In the genomic region with DNA sequence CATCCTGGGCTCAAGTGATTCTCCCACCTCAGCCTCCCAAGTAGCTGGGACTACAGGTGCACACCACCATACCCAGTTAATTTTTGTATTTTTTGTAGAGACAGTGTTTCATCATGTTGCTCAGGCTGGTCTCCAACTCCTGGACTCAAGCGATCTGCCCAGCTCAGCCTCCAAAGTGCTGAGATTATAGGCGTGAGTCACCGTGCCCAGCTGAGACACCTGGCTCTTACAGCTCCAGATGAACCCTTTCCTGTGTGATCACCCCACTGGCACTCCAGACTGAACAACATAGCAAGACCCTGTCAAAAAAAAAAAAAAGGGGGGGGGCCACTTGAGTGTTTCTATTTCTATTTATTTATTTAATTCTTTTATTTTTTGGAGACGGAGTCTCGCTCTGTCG, we compare ENCODE assay signal across 8 cellular contexts. TPM values are rescaled to one million over a fixed set of nuclear protein-coding genes. Genes with fewer than 3 reads are reported as not detected.
DNase-seq lines count a peak whose midpoint lies in the region; ATAC-seq and TF ChIP-seq lines count a peak whose summit lies in the region.

No MANE protein-coding gene starts in this region.

- no peak overlapping the region for H2AFZ ChIP-seq in mammary epithelial cell (ENCODE audit: low read depth, low read length)

- peak overlapping the region; percentile 90 for H3K4me2 ChIP-seq in mammary epithelial cell (ENCODE audit: insufficient read depth, low read depth, low read length)

- H3K27ac ChIP-seq in Peyer's patch (peak overlapping the region; percentile 10 to 94 (median 88)), mammary epithelial cell (ENCODE audit: insufficient read depth, low read depth, low read length) (peak overlapping the region; percentile 59)

- dilution Hi-C loops in mammary epithelial cell (cut with HindIII; ENCODE audit: low sequenced_read_pairs): loop anchor here (25.0 kb wide), 1 partner anchor 283 kb away; no protein-coding TSS in a partner anchor

- 50% methylated on average over 6 of the region's 6 CpGs for WGBS in mammary epithelial cell (ENCODE audit: low coverage, missing lambda C conversion rate)

- peaks cover 45% of the 10 kb centered on the region for H3K79me2 ChIP-seq in mammary epithelial cell (ENCODE audit: insufficient read depth, low read length)

- peak in 1 of 3 donors; percentile 73 for DNase-seq in Peyer's patch
- peak; percentile 40 for DNase-seq in mammary epithelial cell
- no peak for DNase-seq in neural crest cell (ENCODE audit: low read depth, low spot score)
- DNase-seq in GM13977 (ENCODE audit: low spot score): no peak
- DNase-seq in T1000 (lab: John Stamatoyannopoulos, UW): no peak
- no peak for DNase-seq in NCI-H1930 (lab: John Stamatoyannopoulos, UW)

- H3K4me3 ChIP-seq in GM08714 (ENCODE audit: low read length) (peak overlapping the region; percentile 97), Peyer's patch (peak overlapping the region; percentile 61 to 87 (median 76)), mammary epithelial cell (replicated peaks in 1 of 3; ENCODE audit: insufficient read depth in 1 of 3, low read depth in 2 of 3, low read length in 3 of 3) (peak overlapping the region; percentile 77 to 84 (median 83))

- peak overlapping the region; percentile 98 for H3K4me3 Mint-ChIP-seq in neural crest cell

- no peaks in the 10 kb centered on the region for H3K27me3 Mint-ChIP-seq in neural crest cell (ENCODE audit: low read depth)

- H3K9me3 ChIP-seq in Peyer's patch (no peaks in the 10 kb centered on the region), mammary epithelial cell (replicated peaks; ENCODE audit: insufficient read depth, low read length) (no peaks in the 10 kb centered on the region)

- ATAC-seq in HG03342 (IDR thresholded peaks at IDR 0.05; ENCODE audit: unreplicated experiment): no peak

- H3K36me3 ChIP-seq in Peyer's patch: peaks cover 0 to 12% (median 0%) of the 10 kb centered on the region in 3 donors
- H3K36me3 ChIP-seq in mammary epithelial cell (ENCODE audit: insufficient read depth, low read length): peaks cover 6% of the 10 kb centered on the region

- in situ Hi-C loops in mammary epithelial cell (cut with MboI; ENCODE audit: low sequenced_read_pairs in 2 of 2) (loop anchor here (10.0 kb wide), 2 partner anchors 300 to 810 kb away; a partner anchor contains a TSS), GM13977 (cut with MboI; ENCODE audit: low pct_unique_long_range_greater_than_20kb, low sequenced_read_pairs, unreplicated experiment) (no loop called here)

- H4K20me1 ChIP-seq in mammary epithelial cell (ENCODE audit: insufficient read depth, low read length): no peaks in the 10 kb centered on the region

- H3K27ac Mint-ChIP-seq in neural crest cell (ENCODE audit: unreplicated experiment): no peak overlapping the region

- TF ChIP-seq POLR2A in Peyer's patch (IDR thresholded peaks at IDR 0.05): no peak

- intact Hi-C loops in mammary epithelial cell (cut with micrococcal nuclease): loop anchor here (5.0 to 10.0 kb wide), 3 partner anchors 120 to 420 kb away; no protein-coding TSS in a partner anchor

- TF ChIP-seq CTCF in Peyer's patch (IDR thresholded peaks at IDR 0.05) (no peak), mammary epithelial cell (conservative IDR thresholded peaks at IDR 0.05 in 1 of 2, IDR thresholded peaks at IDR 0.05 in 1 of 2; ENCODE audit: extremely low read depth in 1 of 2, insufficient read depth in 1 of 2, low read depth in 1 of 2, low read length in 2 of 2) (no peak), neural crest cell (conservative IDR thresholded peaks at IDR 0.05) (no peak), GM13977 (IDR thresholded peaks at IDR 0.05; ENCODE audit: extremely low read depth, insufficient read depth, missing control alignments) (no peak)

- CTCF ChIA-PET in mammary epithelial cell (lab: Charles Lee; ENCODE audit: low non-redundant PET): no interaction called here

- BruUV-seq in mammary epithelial cell (replicated peaks; lab: Mats Ljungman, UMichigan): no TSS peak

- H3K4me1 ChIP-seq in Peyer's patch (peaks cover 0 to 20% (median 13%) of the 10 kb centered on the region in 4 donors), mammary epithelial cell (ENCODE audit: insufficient read depth, low read length) (peaks cover 13% of the 10 kb centered on the region)

- H3K27me3 ChIP-seq in Peyer's patch: no peaks in the 10 kb centered on the region
- H3K27me3 ChIP-seq in mammary epithelial cell (ENCODE audit: insufficient read depth, low read length): no peaks in the 10 kb centered on the region

- no peaks in the 10 kb centered on the region for H3K9me3 Mint-ChIP-seq in neural crest cell

- peak overlapping the region; percentile 84 for H3K9ac ChIP-seq in mammary epithelial cell (ENCODE audit: insufficient read depth, low read length)

- H3K4me1 Mint-ChIP-seq in neural crest cell: peaks cover 18% of the 10 kb centered on the region

- H3K36me3 Mint-ChIP-seq in neural crest cell (ENCODE audit: low read depth): no peaks in the 10 kb centered on the region

RNA-seq across cellular contexts. Expression of a gene that starts 1.0 kb away (rescaled TPM):
- total RNA-seq in Peyer's patch: 100 to 1,000 TPM in 1 of 4 donors, 10 to 100 TPM in 3; 32.2 to 163 (median 37.4) TPM
- total RNA-seq in mammary epithelial cell: 10 to 100 TPM; 67.5 to 78.0 TPM
- 109 TPM for polyA plus RNA-seq in mammary epithelial cell
- polyA minus RNA-seq in mammary epithelial cell: 110 TPM
- total RNA-seq in neural crest cell: 120 and 126 TPM in 2 replicates

RNA-seq across cellular contexts. Expression of a gene that starts 25.1 kb away (rescaled TPM):
- total RNA-seq in Peyer's patch (100 to 1,000 TPM in 3 of 4 donors, 10 to 100 TPM in 1; 82.0 to 268 (median 159) TPM), mammary epithelial cell (10 to 100 TPM; 25.8 to 47.4 TPM), neural crest cell (82.0 and 92.2 TPM in 2 replicates)
- polyA plus RNA-seq in mammary epithelial cell: 47.4 TPM
- polyA minus RNA-seq in mammary epithelial cell: 63.5 TPM
